8 cellular contexts compared by ENCODE assay signal in the genomic region with DNA sequence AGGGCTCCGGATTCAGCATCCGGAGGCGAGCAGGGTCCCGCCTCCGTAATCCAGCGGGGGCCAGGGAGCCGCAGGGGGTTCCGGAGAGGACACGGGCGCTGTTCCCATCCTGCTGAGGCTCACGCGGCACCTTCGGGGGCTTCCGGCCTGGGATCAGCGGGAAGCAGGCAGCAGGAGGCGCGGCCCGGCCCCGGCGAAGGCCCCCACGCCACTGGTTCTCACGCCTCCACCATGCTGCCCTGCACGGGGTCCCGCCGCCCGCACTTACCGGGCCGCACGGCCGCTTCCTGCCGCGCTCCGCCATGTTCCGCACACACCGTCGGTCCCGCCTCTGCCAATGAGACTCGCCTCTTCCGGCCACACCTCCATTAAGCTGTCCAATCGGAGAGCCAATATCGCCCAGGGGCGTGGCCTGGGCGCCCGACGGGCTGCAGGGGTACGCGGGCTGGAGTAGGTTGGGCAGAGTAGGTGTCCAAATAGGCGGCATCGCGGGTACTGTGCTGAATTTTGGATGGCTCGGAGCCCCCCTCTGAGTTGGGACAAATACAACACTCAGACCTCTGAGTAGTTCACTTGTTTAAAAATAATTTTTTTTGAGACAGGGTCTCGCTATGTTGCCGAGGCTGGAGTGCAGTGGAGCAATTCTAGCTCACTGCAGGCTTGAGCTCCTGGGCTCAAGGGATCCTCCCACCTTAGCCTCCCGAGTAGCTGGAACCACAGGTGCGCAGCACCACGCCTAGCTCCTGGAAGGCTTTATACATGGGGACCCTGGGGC. TPM values are rescaled to one million over a fixed set of nuclear protein-coding genes. Genes with fewer than 3 reads are reported as not detected.
DNase-seq lines count a peak whose midpoint lies in the region; ATAC-seq lines count a peak whose summit lies in the region.

Gene SPOUT1, minus strand, starts transcription at position 318 of the 775 bp plus-strand sequence. Its CDS starts 14 bp downstream, at position 304.

- peak within 1 kb of the TSS; percentile 94 for H3K4me3 ChIP-seq in CD8-positive, alpha-beta memory T cell (ENCODE audit: low read length)

- peak within 1 kb of the TSS; percentile 62 to 96 (median 92) for H3K27ac Mint-ChIP-seq in CD8-positive, alpha-beta memory T cell
- peak within 1 kb of the TSS; percentile 96 for H3K27ac Mint-ChIP-seq in effector memory CD8-positive, alpha-beta T cell
- H3K27ac Mint-ChIP-seq in memory B cell = peak within 1 kb of the TSS; percentile 95

- H3K27me3 Mint-ChIP-seq in CD8-positive, alpha-beta memory T cell = peaks cover 0 to 3% of the 10 kb centered on the region in 2 donors
- H3K27me3 Mint-ChIP-seq in effector memory CD8-positive, alpha-beta T cell = no peaks in the 10 kb centered on the region
- no peaks in the 10 kb centered on the region for H3K27me3 Mint-ChIP-seq in memory B cell

- H3K27ac ChIP-seq in CD8-positive, alpha-beta memory T cell (ENCODE audit: low read depth, low read length) = peak within 1 kb of the TSS; percentile 67

- POLR2A ChIA-PET in CD8-positive, alpha-beta memory T cell (lab: Charles Lee) = interaction anchor here (0.5 to 2.5 kb wide), 5 partner anchors 10 to 181 kb away, joined by 3 to 39 read pairs (median 4); partner anchors contain the start of gene ENDOG

- H3K4me1 ChIP-seq in CD8-positive, alpha-beta memory T cell (ENCODE audit: insufficient read depth, low read length) = peaks cover 17% of the 10 kb centered on the region

- peak; percentile 90 to 96 (median 91) for DNase-seq in CD8-positive, alpha-beta memory T cell
- DNase-seq in HS-5 (ENCODE audit: low read depth) (peak; percentile 72), memory B cell (ENCODE audit: low spot score in 2 of 2) (peak; percentile 84 to 91)
- DNase-seq in NK-92 treated with Interleukin-12 subunit alpha and Interleukin-12 subunit beta, amount 100 ng/mL, for 24 hours (lab: John Stamatoyannopoulos, UW) = peak; percentile 83
- peak; percentile 82 for DNase-seq in activated CD8-positive, alpha-beta memory T cell treated with anti-CD3 and anti-CD28 coated beads for 4 hours (ENCODE audit: low read depth in 2 of 2)
- DNase-seq in effector memory CD8-positive, alpha-beta T cell = peak; percentile 91 to 94 (median 92)
- peak; percentile 86 for DNase-seq in stimulated activated CD8-positive, alpha-beta memory T cell treated with anti-CD3 and anti-CD28 coated beads, Interleukin-12 subunit alpha, Interleukin-12 subunit beta, amount 100 ng/mL, for 24 hours (ENCODE audit: extremely low read depth)

- peaks cover 20 to 24% (median 21%) of the 10 kb centered on the region in 3 donors for H3K4me1 Mint-ChIP-seq in CD8-positive, alpha-beta memory T cell
- H3K4me1 Mint-ChIP-seq in effector memory CD8-positive, alpha-beta T cell (ENCODE audit: low read depth in 2 of 2) = peaks cover 9 to 19% of the 10 kb centered on the region in 2 donors
- peaks cover 10% of the 10 kb centered on the region for H3K4me1 Mint-ChIP-seq in memory B cell

- H3K4me3 Mint-ChIP-seq in CD8-positive, alpha-beta memory T cell = peak within 1 kb of the TSS; percentile 91 to 99 (median 93)
- peak within 1 kb of the TSS; percentile 96 to 97 for H3K4me3 Mint-ChIP-seq in effector memory CD8-positive, alpha-beta T cell
- peak within 1 kb of the TSS; percentile 98 for H3K4me3 Mint-ChIP-seq in memory B cell

- peaks cover 14% of the 10 kb centered on the region for H3K36me3 ChIP-seq in CD8-positive, alpha-beta memory T cell (ENCODE audit: insufficient read depth, low read length)

- peak; percentile 68 for ATAC-seq in GM19468 (IDR thresholded peaks at IDR 0.05; ENCODE audit: extremely low read depth, unreplicated experiment)
- peak; percentile 97 for ATAC-seq in effector memory CD8-positive, alpha-beta T cell (replicated peaks)
- ATAC-seq in memory B cell (ENCODE audit: low read depth) = peak; percentile 99

- no peaks in the 10 kb centered on the region for H3K9me3 ChIP-seq in CD8-positive, alpha-beta memory T cell (ENCODE audit: low read length)

- peaks cover 0 to 52% (median 0%) of the 10 kb centered on the region in 3 donors for H3K36me3 Mint-ChIP-seq in CD8-positive, alpha-beta memory T cell
- H3K36me3 Mint-ChIP-seq in effector memory CD8-positive, alpha-beta T cell (ENCODE audit: insufficient read depth) = peaks cover 24% of the 10 kb centered on the region
- H3K36me3 Mint-ChIP-seq in memory B cell = peaks cover 12% of the 10 kb centered on the region

- CTCF ChIA-PET in CD8-positive, alpha-beta memory T cell (lab: Charles Lee) = interaction anchor here (0.9 to 2.5 kb wide), 5 partner anchors 11 to 97 kb away, joined by 3 to 28 read pairs (median 3); partner anchors contain the start of gene ENDOG

- no peaks in the 10 kb centered on the region for H3K9me3 Mint-ChIP-seq in CD8-positive, alpha-beta memory T cell
- H3K9me3 Mint-ChIP-seq in effector memory CD8-positive, alpha-beta T cell = no peaks in the 10 kb centered on the region
- no peaks in the 10 kb centered on the region for H3K9me3 Mint-ChIP-seq in memory B cell

- no peaks in the 10 kb centered on the region for H3K27me3 ChIP-seq in CD8-positive, alpha-beta memory T cell (ENCODE audit: insufficient read depth, low read length, poor library complexity, severe bottlenecking)

RNA-seq across cellular contexts. Expression of gene SPOUT1, which starts in this region (rescaled TPM):
- 100 to 1,000 TPM; 137 to 143 TPM for total RNA-seq in CD8-positive, alpha-beta memory T cell
- 77.3 TPM for polyA plus RNA-seq in CD8-positive, alpha-beta memory T cell

Comparison
In these comparisons a context has a peak if more than half of its experiments do, and no peak if none do; other contexts are left out.
1. Peak in every context shown above with its lines: DNase-seq, ATAC-seq, H3K4me3 ChIP-seq and H3K27ac ChIP-seq.